ENCODE assay signal across 8 cellular contexts in the genomic region with DNA sequence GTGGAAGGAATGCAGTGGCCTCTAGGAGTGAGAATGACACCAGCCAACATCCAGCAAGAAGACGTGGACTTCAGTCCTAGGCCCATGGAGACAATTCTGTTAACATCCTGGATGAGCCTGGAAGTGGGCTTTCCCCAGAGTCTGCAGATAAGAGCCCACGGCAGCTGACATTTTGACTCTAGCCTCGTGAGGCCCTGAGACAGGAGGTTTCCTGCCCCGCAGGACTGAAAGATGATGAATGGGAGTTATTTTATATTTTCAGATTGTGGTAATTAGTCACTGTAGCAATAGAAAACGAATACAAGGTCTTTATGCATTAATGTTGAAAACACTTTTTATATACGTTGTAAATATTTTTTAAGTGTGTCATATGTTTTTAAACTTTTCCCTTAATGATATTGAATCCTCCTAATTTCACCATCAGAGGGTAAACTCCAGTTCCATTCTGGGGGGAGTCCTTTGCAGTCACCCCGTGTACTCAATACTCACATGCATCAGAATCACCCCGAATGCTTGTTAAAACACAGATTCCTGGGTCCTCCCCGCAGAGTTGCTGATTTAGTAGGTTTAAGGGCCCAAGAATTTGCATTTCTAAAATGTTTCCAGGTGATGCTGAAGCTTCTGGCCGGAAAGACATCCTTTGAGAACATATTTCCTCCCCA. TPM values are rescaled to one million over a fixed set of nuclear protein-coding genes. Genes with fewer than 3 reads are reported as not detected.
DNase-seq lines count a peak whose midpoint lies in the region; ATAC-seq and TF ChIP-seq lines count a peak whose summit lies in the region.

No MANE protein-coding gene starts in this region.

- H2AFZ ChIP-seq in Loucy (ENCODE audit: low read length) (peak overlapping the region; percentile 88), neural cell (ENCODE audit: low read depth, low read length) (peak overlapping the region; percentile 37)

- peaks cover 20% of the 10 kb centered on the region for H3K4me1 ChIP-seq in CD8-positive, alpha-beta memory T cell (ENCODE audit: insufficient read depth, low read length)
- peaks cover 42% of the 10 kb centered on the region for H3K4me1 ChIP-seq in Loucy (ENCODE audit: insufficient read depth, low read length, poor library complexity, severe bottlenecking)

- H3K36me3 ChIP-seq in CD8-positive, alpha-beta memory T cell (ENCODE audit: insufficient read depth, low read length): no peaks in the 10 kb centered on the region
- H3K36me3 ChIP-seq in Loucy (ENCODE audit: insufficient read depth, low read length): no peaks in the 10 kb centered on the region
- H3K36me3 ChIP-seq in neural cell (ENCODE audit: insufficient read depth, low read length): no peaks in the 10 kb centered on the region

- DNase-seq in CD8-positive, alpha-beta memory T cell: no peak
- no peak for DNase-seq in substantia nigra (lab: John Stamatoyannopoulos, UW)

- peak overlapping the region; percentile 45 for H3K4me2 ChIP-seq in Loucy (ENCODE audit: low read depth, low read length, poor library complexity, severe bottlenecking)
- H3K4me2 ChIP-seq in neural cell (ENCODE audit: low read length): no peak overlapping the region

- POLR2A ChIA-PET in CD8-positive, alpha-beta memory T cell (lab: Charles Lee): interaction anchor here (0.6 to 1.6 kb wide), 4 partner anchors 141 to 588 kb away, joined by 3 to 5 read pairs (median 4); no protein-coding TSS in a partner anchor

- H3K79me2 ChIP-seq in Loucy (ENCODE audit: insufficient read depth, low read length) (peaks cover 44% of the 10 kb centered on the region), neural cell (replicated peaks; ENCODE audit: insufficient read depth, low read length) (peaks cover 6% of the 10 kb centered on the region)

- H3K27me3 Mint-ChIP-seq in CD8-positive, alpha-beta memory T cell: peaks cover 0 to 15% of the 10 kb centered on the region in 2 donors

- H4K20me1 ChIP-seq in Loucy (ENCODE audit: insufficient read depth, low read length, poor library complexity, severe bottlenecking) (peaks cover 31% of the 10 kb centered on the region), neural cell (ENCODE audit: insufficient read depth) (no peaks in the 10 kb centered on the region)

- CTCF ChIA-PET in CD8-positive, alpha-beta memory T cell (lab: Charles Lee): no interaction called here

- H3K36me3 Mint-ChIP-seq in CD8-positive, alpha-beta memory T cell: no peaks in the 10 kb centered on the region

- H3K9me2 ChIP-seq in Loucy (replicated peaks; ENCODE audit: low read depth, low read length) (no peaks in the 10 kb centered on the region), neural cell (ENCODE audit: insufficient read depth, low read length) (no peaks in the 10 kb centered on the region)

- no peak overlapping the region for H3K27ac ChIP-seq in CD8-positive, alpha-beta memory T cell (ENCODE audit: low read depth, low read length)
- peak overlapping the region; percentile 47 for H3K27ac ChIP-seq in cingulate gyrus (ENCODE audit: low read depth, low read length)
- H3K27ac ChIP-seq in neural cell (ENCODE audit: low read length): no peak overlapping the region
- no peak overlapping the region for H3K27ac ChIP-seq in substantia nigra (ENCODE audit: low read depth, low read length, poor library complexity, severe bottlenecking)

- H3K27ac Mint-ChIP-seq in CD8-positive, alpha-beta memory T cell: peak overlapping the region; percentile 72 to 90 (median 82)

- TF ChIP-seq EP300 in neural cell (conservative IDR thresholded peaks at IDR 0.05; ENCODE audit: poor library complexity, severe bottlenecking): no peak

- H3K9ac ChIP-seq in Loucy (ENCODE audit: low read depth, low read length, poor library complexity, severe bottlenecking) (no peak overlapping the region), neural cell (ENCODE audit: low read length) (peak overlapping the region; percentile 32)

- TF ChIP-seq RAD21 in neural cell (conservative IDR thresholded peaks at IDR 0.05): no peak

- H3F3A ChIP-seq in Loucy (ENCODE audit: low read depth): no peaks in the 10 kb centered on the region
- H3F3A ChIP-seq in neural cell (ENCODE audit: insufficient read depth, low read length, poor library complexity, severe bottlenecking): no peaks in the 10 kb centered on the region

- TF ChIP-seq CTCF in Loucy (conservative IDR thresholded peaks at IDR 0.05; ENCODE audit: low read length) (no peak), neural cell (IDR thresholded peaks at IDR 0.05; ENCODE audit: poor library complexity, severe bottlenecking) (no peak)

- H3K4me3 ChIP-seq in CD8-positive, alpha-beta memory T cell (ENCODE audit: low read length): peak overlapping the region; percentile 74
- peak overlapping the region; percentile 86 for H3K4me3 ChIP-seq in Loucy (ENCODE audit: low read length, poor library complexity, severe bottlenecking)
- H3K4me3 ChIP-seq in neural cell (ENCODE audit: low read length): peak overlapping the region; percentile 96

- H3K27me3 ChIP-seq in CD8-positive, alpha-beta memory T cell (ENCODE audit: insufficient read depth, low read length, poor library complexity, severe bottlenecking): no peaks in the 10 kb centered on the region
- H3K27me3 ChIP-seq in Loucy (ENCODE audit: insufficient read depth, low read length, poor library complexity, severe bottlenecking): no peaks in the 10 kb centered on the region
- H3K27me3 ChIP-seq in neural cell (ENCODE audit: insufficient read depth, low read depth, low read length): no peaks in the 10 kb centered on the region

- H3K9me3 Mint-ChIP-seq in CD8-positive, alpha-beta memory T cell: no peaks in the 10 kb centered on the region

- peak overlapping the region; percentile 76 to 92 (median 82) for H3K4me3 Mint-ChIP-seq in CD8-positive, alpha-beta memory T cell

- peaks cover 15 to 41% (median 21%) of the 10 kb centered on the region in 3 donors for H3K4me1 Mint-ChIP-seq in CD8-positive, alpha-beta memory T cell

- no peaks in the 10 kb centered on the region for H3K9me3 ChIP-seq in CD8-positive, alpha-beta memory T cell (ENCODE audit: low read length)
- H3K9me3 ChIP-seq in Loucy (ENCODE audit: insufficient read depth, low read depth, low read length): no peaks in the 10 kb centered on the region
- H3K9me3 ChIP-seq in neural cell (ENCODE audit: low read length): no peaks in the 10 kb centered on the region

- ATAC-seq in HG02981 (IDR thresholded peaks at IDR 0.05; ENCODE audit: unreplicated experiment) (no peak), GM18498 (IDR thresholded peaks at IDR 0.05; ENCODE audit: unreplicated experiment) (no peak), HG02678 (IDR thresholded peaks at IDR 0.05; ENCODE audit: unreplicated experiment) (no peak)

TF ChIP-seq in neural cell, 6 proteins besides CTCF, POLR2A, EP300 and RAD21:
- TF ChIP-seq, protein P1, sequence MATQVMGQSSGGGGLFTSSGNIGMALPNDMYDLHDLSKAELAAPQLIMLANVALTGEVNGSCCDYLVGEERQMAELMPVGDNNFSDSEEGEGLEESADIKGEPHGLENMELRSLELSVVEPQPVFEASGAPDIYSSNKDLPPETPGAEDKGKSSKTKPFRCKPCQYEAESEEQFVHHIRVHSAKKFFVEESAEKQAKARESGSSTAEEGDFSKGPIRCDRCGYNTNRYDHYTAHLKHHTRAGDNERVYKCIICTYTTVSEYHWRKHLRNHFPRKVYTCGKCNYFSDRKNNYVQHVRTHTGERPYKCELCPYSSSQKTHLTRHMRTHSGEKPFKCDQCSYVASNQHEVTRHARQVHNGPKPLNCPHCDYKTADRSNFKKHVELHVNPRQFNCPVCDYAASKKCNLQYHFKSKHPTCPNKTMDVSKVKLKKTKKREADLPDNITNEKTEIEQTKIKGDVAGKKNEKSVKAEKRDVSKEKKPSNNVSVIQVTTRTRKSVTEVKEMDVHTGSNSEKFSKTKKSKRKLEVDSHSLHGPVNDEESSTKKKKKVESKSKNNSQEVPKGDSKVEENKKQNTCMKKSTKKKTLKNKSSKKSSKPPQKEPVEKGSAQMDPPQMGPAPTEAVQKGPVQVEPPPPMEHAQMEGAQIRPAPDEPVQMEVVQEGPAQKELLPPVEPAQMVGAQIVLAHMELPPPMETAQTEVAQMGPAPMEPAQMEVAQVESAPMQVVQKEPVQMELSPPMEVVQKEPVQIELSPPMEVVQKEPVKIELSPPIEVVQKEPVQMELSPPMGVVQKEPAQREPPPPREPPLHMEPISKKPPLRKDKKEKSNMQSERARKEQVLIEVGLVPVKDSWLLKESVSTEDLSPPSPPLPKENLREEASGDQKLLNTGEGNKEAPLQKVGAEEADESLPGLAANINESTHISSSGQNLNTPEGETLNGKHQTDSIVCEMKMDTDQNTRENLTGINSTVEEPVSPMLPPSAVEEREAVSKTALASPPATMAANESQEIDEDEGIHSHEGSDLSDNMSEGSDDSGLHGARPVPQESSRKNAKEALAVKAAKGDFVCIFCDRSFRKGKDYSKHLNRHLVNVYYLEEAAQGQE (IDR thresholded peaks at IDR 0.05; ENCODE audit: borderline replicate concordance): no peak
- TF ChIP-seq SMC3 (conservative IDR thresholded peaks at IDR 0.05; ENCODE audit: poor library complexity) (no peak), TAF1 (IDR thresholded peaks at IDR 0.05; ENCODE audit: low read depth) (no peak), EZH2 (IDR thresholded peaks at IDR 0.05; ENCODE audit: borderline replicate concordance, insufficient read depth, low read length, poor library complexity, severe bottlenecking) (no peak), MXI1 (conservative IDR thresholded peaks at IDR 0.05; ENCODE audit: poor library complexity, severe bottlenecking) (no peak), POLR2AphosphoS5 (IDR thresholded peaks at IDR 0.05) (no peak)

RNA-seq across cellular contexts. Expression of a gene that starts 0.5 kb away (rescaled TPM):
- 10 to 100 TPM; 12.3 to 12.9 TPM for total RNA-seq in CD8-positive, alpha-beta memory T cell
- 4.0 TPM for polyA plus RNA-seq in CD8-positive, alpha-beta memory T cell
- polyA plus RNA-seq in neural cell: 14.1 and 14.2 TPM in 2 replicates
- 7.5 and 7.9 TPM in 2 replicates for polyA minus RNA-seq in neural cell

RNA-seq across cellular contexts. Expression of a gene that starts 35.1 kb away (rescaled TPM):
- total RNA-seq in CD8-positive, alpha-beta memory T cell: not detected
- not detected for polyA plus RNA-seq in CD8-positive, alpha-beta memory T cell
- polyA plus RNA-seq in neural cell: not detected in 2 replicates
- polyA minus RNA-seq in neural cell: not detected in 2 replicates
